In genomic region chr12:30826276-30826675, GRCh38 we compare ENCODE assay signal across 28 cellular contexts.
"Had no signal": no experiment of that assay in that cellular context is flagged by ENCODE, and none has a peak within 500 bp of the region (broad histone marks: within the 10 kb centered on the region; RNA-seq: fewer than 3 reads in every experiment).

No MANE protein-coding gene starts in this region.

- ATAC-seq: activated CD4-positive, alpha-beta T cell treated with anti-CD3 and anti-CD28 coated beads for 36 hours; activated CD8-positive, alpha-beta memory T cell treated with anti-CD3 and anti-CD28 coated beads, Interleukin-2, amount 10 ng/mL, durations not matched to agents 7 days and 5 days; activated CD8-positive, alpha-beta T cell treated with anti-CD3 and anti-CD28 coated beads, Interleukin-2, amount 10 ng/mL, durations not matched to agents 7 days and 5 days; activated naive CD8-positive, alpha-beta T cell treated with anti-CD3 and anti-CD28 coated beads, Interleukin-2, amount 50 U/mL, for 24 hours; body of pancreas; esophagus mucosa; heart left ventricle had no signal

- FAIRE-seq: colon, frontal cortex had no signal

- H3K36me3 ChIP-seq: adrenal gland, heart left ventricle had no signal

- DNase-seq: activated CD4-positive, alpha-beta memory T cell treated with anti-CD3 and anti-CD28 coated beads for 36 hours; activated CD4-positive, alpha-beta T cell treated with anti-CD3 and anti-CD28 coated beads for 36 hours; activated CD4-positive, alpha-beta T cell treated with anti-CD3 and anti-CD28 coated beads, Interleukin-2, amount 10 ng/mL, durations not matched to agents 24 days and 14 days; activated CD4-positive, CD25-positive, alpha-beta regulatory T cell; activated CD4-positive, CD25-positive, alpha-beta regulatory T cell treated with anti-CD3 and anti-CD28 coated beads, Interleukin-2, amount 50 U/mL, for 72 hours; activated CD8-positive, alpha-beta memory T cell treated with anti-CD3 and anti-CD28 coated beads, Interleukin-2, amount 10 ng/mL, durations not matched to agents 7 days and 5 days; activated CD8-positive, alpha-beta memory T cell treated with anti-CD3 and anti-CD28 coated beads, Interleukin-2, amount 50 U/mL, for 4 hours; activated CD8-positive, alpha-beta T cell treated with anti-CD3 and anti-CD28 coated beads, Interleukin-2, amount 10 ng/mL, durations not matched to agents 7 days and 5 days; activated effector memory CD4-positive, alpha-beta T cell treated with anti-CD3 and anti-CD28 coated beads, Interleukin-2, amount 50 U/mL, for 16 hours; activated naive CD4-positive, alpha-beta T cell treated with anti-CD3 and anti-CD28 coated beads for 36 hours; activated naive CD8-positive, alpha-beta T cell treated with anti-CD3 and anti-CD28 coated beads for 36 hours; activated naive CD8-positive, alpha-beta T cell treated with anti-CD3 and anti-CD28 coated beads, Interleukin-2, amount 50 U/mL, for 24 hours; activated T-cell treated with anti-CD3 and anti-CD28 coated beads, Interleukin-2, amount 50 U/mL, for 1 hour; activated T-cell treated with anti-CD3 and anti-CD28 coated beads, Interleukin-2, amount 50 U/mL, for 48 hours; adrenal gland; amygdala; aorta; body of pancreas; caudate nucleus; cortex of kidney; dermis blood vessel endothelial cell; effector CD8-positive, alpha-beta T cell; foreskin fibroblast; heart left ventricle; T-helper 2 cell had no signal

- H3K27me3 ChIP-seq: adrenal gland, body of pancreas had no signal

- H3K4me3 ChIP-seq: adrenal gland, body of pancreas, heart left ventricle had no signal
